In genomic region chr13:93227280-93227905, GRCh38 we compare ENCODE assay signal across 8 cellular contexts. TPM values are rescaled to one million over a fixed set of nuclear protein-coding genes. Genes with fewer than 3 reads are reported as not detected.
DNase-seq lines count a peak whose midpoint lies in the region; ATAC-seq, FAIRE-seq and TF ChIP-seq lines count a peak whose summit lies in the region.

No MANE protein-coding gene starts in this region.

- H3K4me1 Mint-ChIP-seq in progenitor cell of endocrine pancreas (ENCODE audit: low read depth): peaks cover 58% of the 10 kb centered on the region

- H3K36me3 Mint-ChIP-seq in progenitor cell of endocrine pancreas (ENCODE audit: insufficient read depth): peaks cover 3% of the 10 kb centered on the region

- TF ChIP-seq CTCF in A549 (IDR thresholded peaks at IDR 0.05): no peak
- no peak for TF ChIP-seq CTCF in progenitor cell of endocrine pancreas (IDR thresholded peaks at IDR 0.05; ENCODE audit: unreplicated experiment)

- TF ChIP-seq POLR2A in A549 (IDR thresholded peaks at IDR 0.05; ENCODE audit: low read length): no peak

- DNase-seq in A549 (ENCODE audit: low read depth in 1 of 2, low spot score in 1 of 2) (peak in 1 of 2 experiments; percentile 41), HS-27A (ENCODE audit: low read depth) (peak; percentile 7), SHP77 (lab: John Stamatoyannopoulos, UW) (peak; percentile 83 to 89), glomerular visceral epithelial cell (ENCODE audit: extremely low spot score) (peak; percentile 72), progenitor cell of endocrine pancreas (ENCODE audit: low spot score, unreplicated experiment) (peak; percentile 28), HUDEP-2 (lab: John Stamatoyannopoulos, UW; ENCODE audit: unreplicated experiment in 76 of 76) (no peak)
- no peak for DNase-seq in activated naive CD4-positive, alpha-beta T cell treated with anti-CD3 and anti-CD28 coated beads, Interleukin-2, amount 50 U/mL, for 16 hours

- H3K4me3 Mint-ChIP-seq in progenitor cell of endocrine pancreas (ENCODE audit: low read depth): peak overlapping the region; percentile 98

- FAIRE-seq in A549 (lab: Jason Lieb, UNC): no peak

- no peak for TF ChIP-seq EP300 in A549 (IDR thresholded peaks at IDR 0.05)

- no peaks in the 10 kb centered on the region for H3K27me3 Mint-ChIP-seq in progenitor cell of endocrine pancreas

- peak overlapping the region; percentile 96 for H3K27ac Mint-ChIP-seq in progenitor cell of endocrine pancreas

- peak overlapping the region; percentile 76 for H3K4me2 ChIP-seq in A549

- ATAC-seq in A549 (peak; percentile 59 to 63), HG02623 (IDR thresholded peaks at IDR 0.05; ENCODE audit: unreplicated experiment) (no peak)

- H3K27ac ChIP-seq in A549: peak overlapping the region; percentile 85 to 92

- H3K4me3 ChIP-seq in A549: peak overlapping the region; percentile 63

- peaks cover 3% of the 10 kb centered on the region for H3K9me3 Mint-ChIP-seq in progenitor cell of endocrine pancreas (ENCODE audit: low read depth)

- 0% methylated on average over 11 of the region's 56 CpGs for WGBS in A549 (ENCODE audit: missing lambda C conversion rate)

- peaks cover 14% of the 10 kb centered on the region; the same call in 2 of the 3 replicates for H3K4me1 ChIP-seq in A549

- CTCF ChIA-PET in A549 (lab: Yijun Ruan, JAX): interaction anchor here (2.3 kb wide), 1 partner anchor 17 kb away, joined by 6 read pairs; no protein-coding TSS in a partner anchor

- H3K9me3 ChIP-seq in A549: no peaks in the 10 kb centered on the region

- TF ChIP-seq RAD21 in A549 (conservative IDR thresholded peaks at IDR 0.05 in 1 of 2, IDR thresholded peaks at IDR 0.05 in 1 of 2): no peak

- POLR2A ChIA-PET in A549 (lab: Yijun Ruan, JAX): interaction anchor here (0.6 kb wide), 1 partner anchor 43 kb away, joined by 3 read pairs; no protein-coding TSS in a partner anchor

TF ChIP-seq in A549, 52 proteins besides CTCF, POLR2A, EP300 and RAD21:
- TF ChIP-seq JUN (IDR thresholded peaks at IDR 0.05) (0 out of 5 replicates have a peak, but pooled peaks of 1 of the 2 experiments have one; percentile 1), CEBPB (IDR thresholded peaks at IDR 0.05) (no peak)

RNA-seq across cellular contexts. Expression of gene GPC6, which starts 0.8 kb away (rescaled TPM):
- polyA plus RNA-seq in A549 (2011; rRNA removed) (14.4 and 14.5 TPM in 2 replicates), A549 (2017; fragmentation: RNase III; extraction: RNeasy Plus Mini Kit Qiagen cat#74134 plus additional on column Dnase treatment) (6.6 to 9.0 TPM (median 8.0 TPM) in 3 replicates)
- polyA plus RNA-seq in A549 (2012; cell fraction: cytosol; rRNA removed): 1.8 and 2.3 TPM in 2 replicates
- 2.0 and 2.3 TPM in 2 replicates for polyA plus RNA-seq in A549 (2012; cell fraction: nucleus; rRNA removed)
- 38.8 and 40.3 TPM in 2 replicates for polyA minus RNA-seq in A549 (2011; rRNA and poly(A)+ RNA removed)
- 48.4 and 50.3 TPM in 2 replicates for total RNA-seq in progenitor cell of endocrine pancreas

Comparison
In these comparisons a context has a peak if more than half of its experiments do, and no peak if none do; other contexts are left out.
1. DNase-seq: peak in HS-27A (single experiment), SHP77 (2 of 2), glomerular visceral epithelial cell (single experiment) and progenitor cell of endocrine pancreas (single experiment); none in HUDEP-2 (0 of 76) and activated naive CD4-positive, alpha-beta T cell treated with anti-CD3 and anti-CD28 coated beads, Interleukin-2, amount 50 U/mL, for 16 hours (single experiment).